ENCODE assay signal across 1 cellular context in genomic region chr13:49608932-49609331, GRCh38.
TF ChIP-seq lines count a peak whose summit lies in the region.

No MANE protein-coding gene starts in this region.

TF ChIP-seq in K562, 482 proteins besides CTCF, POLR2A, EP300 and RAD21:
- no peak for TF ChIP-seq MCM7 (IDR thresholded peaks at IDR 0.05)
- TF ChIP-seq SPI1 (IDR thresholded peaks at IDR 0.05; ENCODE audit: borderline replicate concordance, low read depth, low read length) = peak; percentile 38; the same call in 1 of the 2 replicates
- no peak for TF ChIP-seq NCOA4 (IDR thresholded peaks at IDR 0.05; ENCODE audit: partially characterized antibody)
- no peak for TF ChIP-seq TAL1 (IDR thresholded peaks at IDR 0.05)
- TF ChIP-seq FOSL1 (tag; conservative IDR thresholded peaks at IDR 0.05) = no peak
- TF ChIP-seq CBFA2T2 (conservative IDR thresholded peaks at IDR 0.05) = no peak
- TF ChIP-seq CBX5 (IDR thresholded peaks at IDR 0.05; ENCODE audit: borderline replicate concordance, low read depth) = no peak
- no peak for TF ChIP-seq CREBBP (IDR thresholded peaks at IDR 0.05; ENCODE audit: low read depth, low read length)
